Comparison of ENCODE assay signal across 16 cellular contexts in the genomic region with DNA sequence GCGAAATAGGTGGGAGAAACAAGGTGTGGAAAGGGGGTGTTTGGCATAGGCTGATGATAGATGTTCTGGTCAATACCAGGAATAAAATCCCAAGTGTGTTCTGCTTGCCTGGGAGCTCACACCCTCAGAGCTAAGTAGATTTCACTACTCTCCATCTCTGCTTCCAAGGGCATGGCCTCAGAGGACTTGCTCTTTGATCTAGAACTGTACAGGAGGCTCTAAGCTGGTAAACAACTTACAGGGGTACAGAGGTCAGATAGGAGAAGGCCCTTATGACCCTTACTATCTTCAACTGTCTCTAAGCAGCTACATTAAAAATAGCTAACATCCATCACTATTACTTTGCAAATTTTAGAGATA.
DNase-seq lines count a peak whose midpoint lies in the region; ATAC-seq and TF ChIP-seq lines count a peak whose summit lies in the region.
"Had no signal": no experiment of that assay in that cellular context is flagged by ENCODE, and none has a peak within 500 bp of the region (broad histone marks: within the 10 kb centered on the region; RNA-seq: fewer than 3 reads in every experiment).

No MANE protein-coding gene starts in this region.

- H3K36me3 Mint-ChIP-seq in activated naive CD4-positive, alpha-beta T cell treated with anti-CD3 and anti-CD28 coated beads, Interleukin-2, amount 10 ng/mL, durations not matched to agents 7 days and 5 days = peaks cover 66% of the 10 kb centered on the region
- peaks cover 79% of the 10 kb centered on the region for H3K36me3 Mint-ChIP-seq in activated CD8-positive, alpha-beta T cell treated with anti-CD3 and anti-CD28 coated beads for 36 hours (ENCODE audit: low read depth)
- H3K36me3 Mint-ChIP-seq in glutamatergic neuron (ENCODE audit: unreplicated experiment) = no peaks in the 10 kb centered on the region

- CTCF ChIA-PET in activated naive CD4-positive, alpha-beta T cell treated with anti-CD3 and anti-CD28 coated beads, Interleukin-2, amount 10 ng/mL, durations not matched to agents 7 days and 5 days (lab: Charles Lee) = interaction anchor here (1.8 to 7.2 kb wide), 4 partner anchors 9 to 85 kb away, joined by 8 to 54 read pairs (median 12); no protein-coding TSS in a partner anchor
- CTCF ChIA-PET in activated CD8-positive, alpha-beta T cell treated with anti-CD3 and anti-CD28 coated beads for 36 hours (lab: Charles Lee) = interaction anchor here (0.8 to 2.9 kb wide), 3 partner anchors 9 to 85 kb away, joined by 3 to 16 read pairs (median 7); no protein-coding TSS in a partner anchor

- ATAC-seq in activated CD8-positive, alpha-beta T cell treated with anti-CD3 and anti-CD28 coated beads for 36 hours = no peak
- ATAC-seq in sciatic nerve = peak; percentile 63
- ATAC-seq: PC-3 had no signal

- in situ Hi-C loops in GM13977 (cut with MboI; ENCODE audit: low pct_unique_long_range_greater_than_20kb, low sequenced_read_pairs, unreplicated experiment) = no loop called here

- H3K4me1 Mint-ChIP-seq in activated naive CD4-positive, alpha-beta T cell treated with anti-CD3 and anti-CD28 coated beads, Interleukin-2, amount 10 ng/mL, durations not matched to agents 7 days and 5 days = peaks cover 62% of the 10 kb centered on the region
- H3K4me1 Mint-ChIP-seq in activated CD8-positive, alpha-beta T cell treated with anti-CD3 and anti-CD28 coated beads for 36 hours (ENCODE audit: low read depth) = peaks cover 39% of the 10 kb centered on the region
- no peaks in the 10 kb centered on the region for H3K4me1 Mint-ChIP-seq in glutamatergic neuron (ENCODE audit: low read depth, unreplicated experiment)

- peak overlapping the region; percentile 83 for H3K4me3 Mint-ChIP-seq in activated naive CD4-positive, alpha-beta T cell treated with anti-CD3 and anti-CD28 coated beads, Interleukin-2, amount 10 ng/mL, durations not matched to agents 7 days and 5 days
- no peak overlapping the region for H3K4me3 Mint-ChIP-seq in activated CD8-positive, alpha-beta T cell treated with anti-CD3 and anti-CD28 coated beads for 36 hours
- H3K4me3 Mint-ChIP-seq in glutamatergic neuron (ENCODE audit: unreplicated experiment) = no peak overlapping the region

- POLR2A ChIA-PET in activated CD8-positive, alpha-beta T cell treated with anti-CD3 and anti-CD28 coated beads for 36 hours (lab: Charles Lee) = interaction anchor here (0.6 to 18.8 kb wide), 12 partner anchors 7 to 152 kb away, joined by 3 to 322 read pairs (median 20); no protein-coding TSS in a partner anchor

- H3K27me3 Mint-ChIP-seq in activated naive CD4-positive, alpha-beta T cell treated with anti-CD3 and anti-CD28 coated beads, Interleukin-2, amount 10 ng/mL, durations not matched to agents 7 days and 5 days = no peaks in the 10 kb centered on the region
- H3K27me3 Mint-ChIP-seq in activated CD8-positive, alpha-beta T cell treated with anti-CD3 and anti-CD28 coated beads for 36 hours = no peaks in the 10 kb centered on the region
- H3K27me3 Mint-ChIP-seq in glutamatergic neuron (ENCODE audit: unreplicated experiment) = no peaks in the 10 kb centered on the region

- no peak for DNase-seq in activated naive CD4-positive, alpha-beta T cell treated with anti-CD3 and anti-CD28 coated beads, Interleukin-2, amount 10 ng/mL, durations not matched to agents 7 days and 5 days
- no peak for DNase-seq in activated naive CD4-positive, alpha-beta T cell (lab: John Stamatoyannopoulos, UW)
- DNase-seq in GM12865 (ENCODE audit: low read depth) (no peak), sciatic nerve (ENCODE audit: low spot score) (no peak), GM19240 (ENCODE audit: insufficient read length, low spot score) (no peak), glutamatergic neuron (no peak), GM13977 (ENCODE audit: low spot score) (no peak)
- DNase-seq in activated CD8-positive, alpha-beta T cell treated with anti-CD3 and anti-CD28 coated beads for 36 hours = no peak
- DNase-seq: activated gamma-delta T cell; effector CD8-positive, alpha-beta T cell; KG1; NCI-H1694 treated with DMSO at 0.1 percent for 48 hours; NCI-H510A treated with DMSO at 0.1 percent for 48 hours; occipital lobe; PC-3; small intestine had no signal

- H3K4me3 ChIP-seq in GM12865 (ENCODE audit: low read depth, low read length) = peak overlapping the region; percentile 84

- peak overlapping the region; percentile 92 for H3K27ac Mint-ChIP-seq in activated naive CD4-positive, alpha-beta T cell treated with anti-CD3 and anti-CD28 coated beads, Interleukin-2, amount 10 ng/mL, durations not matched to agents 7 days and 5 days
- H3K27ac Mint-ChIP-seq in activated CD8-positive, alpha-beta T cell treated with anti-CD3 and anti-CD28 coated beads for 36 hours = peak overlapping the region; percentile 99
- no peak overlapping the region for H3K27ac Mint-ChIP-seq in glutamatergic neuron (ENCODE audit: unreplicated experiment)

- no peak for TF ChIP-seq CTCF in GM12865 (IDR thresholded peaks at IDR 0.05; ENCODE audit: insufficient read depth, low read depth, low read length, missing control alignments)
- no peak for TF ChIP-seq CTCF in activated CD8-positive, alpha-beta T cell treated with anti-CD3 and anti-CD28 coated beads for 36 hours (IDR thresholded peaks at IDR 0.05)
- TF ChIP-seq CTCF in glutamatergic neuron (IDR thresholded peaks at IDR 0.05; ENCODE audit: partially characterized antibody, unreplicated experiment) = no peak
- TF ChIP-seq CTCF in GM13977 (IDR thresholded peaks at IDR 0.05; ENCODE audit: extremely low read depth, insufficient read depth, missing control alignments) = no peak

- intact Hi-C loops in activated CD8-positive, alpha-beta T cell treated with anti-CD3 and anti-CD28 coated beads for 36 hours (cut with micrococcal nuclease) = no loop called here
- intact Hi-C loops in sciatic nerve (cut with DNase I) = no loop called here

- H3K9me3 Mint-ChIP-seq in activated naive CD4-positive, alpha-beta T cell treated with anti-CD3 and anti-CD28 coated beads, Interleukin-2, amount 10 ng/mL, durations not matched to agents 7 days and 5 days = no peaks in the 10 kb centered on the region
- H3K9me3 Mint-ChIP-seq in activated CD8-positive, alpha-beta T cell treated with anti-CD3 and anti-CD28 coated beads for 36 hours = no peaks in the 10 kb centered on the region
- H3K9me3 Mint-ChIP-seq in glutamatergic neuron (ENCODE audit: unreplicated experiment) = no peaks in the 10 kb centered on the region
